Comparison of ENCODE assay signal across 14 cellular contexts in genomic region chr7:86980223-86980622, GRCh38.
"Had no signal": no experiment of that assay in that cellular context is flagged by ENCODE, and none has a peak within 500 bp of the region (broad histone marks: within the 10 kb centered on the region; RNA-seq: fewer than 3 reads in every experiment).

No MANE protein-coding gene starts in this region.

- H3K9ac ChIP-seq: neural progenitor cell had no signal

- H3K27ac ChIP-seq: coronary artery, esophagus squamous epithelium, neural progenitor cell, ovary, right lobe of liver, upper lobe of right lung had no signal

- H3K27me3 Mint-ChIP-seq: stimulated activated naive CD8-positive, alpha-beta T cell treated with anti-CD3 and anti-CD28 coated beads, Interleukin-15, amount 100 ng/mL, for 72 hours had no signal

- H3K4me1 ChIP-seq: esophagus squamous epithelium, right lobe of liver, upper lobe of right lung had no signal

- H3K4me3 ChIP-seq: coronary artery, esophagus squamous epithelium, neural progenitor cell, ovary, right lobe of liver, upper lobe of right lung had no signal

- H3K9me3 ChIP-seq: ovary, right lobe of liver, upper lobe of right lung had no signal

- H3K27ac Mint-ChIP-seq: activated T-helper 1 cell treated with anti-CD3 and anti-CD28 coated beads, Interleukin-12 subunit alpha, Interleukin-12 subunit beta, Interleukin-2, Interleukin-4 antibody, amounts not matched to agents 30 ng/mL and 10 ng/mL and 1 ng/mL, durations not matched to agents 14 hours and 24 hours and 36 hours; neural progenitor cell; stimulated activated naive CD8-positive, alpha-beta T cell treated with anti-CD3 and anti-CD28 coated beads, Interleukin-15, amount 100 ng/mL, for 72 hours had no signal

- ATAC-seq: right lobe of liver, upper lobe of right lung had no signal

- H2AFZ ChIP-seq: neural progenitor cell had no signal

- H3K4me2 ChIP-seq: neural progenitor cell had no signal

- H3K9me3 Mint-ChIP-seq: activated T-helper 1 cell treated with anti-CD3 and anti-CD28 coated beads, Interleukin-12 subunit alpha, Interleukin-12 subunit beta, Interleukin-2, Interleukin-4 antibody, amounts not matched to agents 30 ng/mL and 10 ng/mL and 1 ng/mL, durations not matched to agents 14 hours and 24 hours and 36 hours had no signal

- H3K27me3 ChIP-seq: esophagus squamous epithelium, neural progenitor cell, ovary, right lobe of liver, upper lobe of right lung had no signal

- H3K36me3 ChIP-seq: esophagus squamous epithelium, ovary, right lobe of liver, upper lobe of right lung had no signal

- DNase-seq: activated CD4-positive, alpha-beta T cell treated with anti-CD3 and anti-CD28 coated beads, Interleukin-2, amount 50 U/mL, for 1 hour; activated CD8-positive, alpha-beta memory T cell treated with anti-CD3 and anti-CD28 coated beads for 24 hours; activated naive CD4-positive, alpha-beta T cell; esophagus squamous epithelium; immature natural killer cell; ovary; right lobe of liver; stimulated activated CD4-positive, alpha-beta T cell treated with anti-CD3 and anti-CD28 coated beads, Interleukin-1b, Interleukin-23, amount 100 ng/mL, for 48 hours; stimulated activated naive CD8-positive, alpha-beta T cell treated with anti-CD3 and anti-CD28 coated beads, Interleukin-15, amount 100 ng/mL, for 72 hours; T-helper 2 cell; upper lobe of right lung had no signal

- H3K4me3 Mint-ChIP-seq: activated T-helper 1 cell treated with anti-CD3 and anti-CD28 coated beads, Interleukin-12 subunit alpha, Interleukin-12 subunit beta, Interleukin-2, Interleukin-4 antibody, amounts not matched to agents 30 ng/mL and 10 ng/mL and 1 ng/mL, durations not matched to agents 14 hours and 24 hours and 36 hours; immature natural killer cell; neural progenitor cell had no signal
